In genomic region chr1:226989081-226989747, GRCh38 we compare ENCODE assay signal across 9 cellular contexts. TPM values are rescaled to one million over a fixed set of nuclear protein-coding genes. Genes with fewer than 3 reads are reported as not detected.
DNase-seq lines count a peak whose midpoint lies in the region; ATAC-seq and TF ChIP-seq lines count a peak whose summit lies in the region.
"Had no signal": no experiment of that assay in that cellular context is flagged by ENCODE, and none has a peak within 500 bp of the region (broad histone marks: within the 10 kb centered on the region; RNA-seq: fewer than 3 reads in every experiment).

No MANE protein-coding gene starts in this region.

- WGBS in esophagus muscularis mucosa = 52% methylated on average over 11 of the region's 11 CpGs

- no peaks in the 10 kb centered on the region for H3K9me3 Mint-ChIP-seq in CD4-positive, alpha-beta T cell
- no peaks in the 10 kb centered on the region for H3K9me3 Mint-ChIP-seq in T-cell

- TF ChIP-seq CTCF in CD4-positive, alpha-beta T cell (IDR thresholded peaks at IDR 0.05) = no peak
- TF ChIP-seq CTCF in esophagus muscularis mucosa (IDR thresholded peaks at IDR 0.05) = no peak
- TF ChIP-seq CTCF in gastrocnemius medialis (IDR thresholded peaks at IDR 0.05 in 4 of 5, conservative IDR thresholded peaks at IDR 0.05 in 1 of 5) = no peak

- H3K36me3 ChIP-seq in esophagus muscularis mucosa = peaks cover 19 to 62% (median 44%) of the 10 kb centered on the region in 4 donors
- peaks cover 0 to 36% of the 10 kb centered on the region in 2 donors for H3K36me3 ChIP-seq in gastrocnemius medialis

- no peaks in the 10 kb centered on the region for H3K9me3 ChIP-seq in CD4-positive, alpha-beta T cell (ENCODE audit: control insufficient read depth, low read length)
- H3K9me3 ChIP-seq in esophagus muscularis mucosa = no peaks in the 10 kb centered on the region
- no peaks in the 10 kb centered on the region for H3K9me3 ChIP-seq in gastrocnemius medialis

- ATAC-seq in CD4-positive, alpha-beta T cell (ENCODE audit: poor library complexity) = no peak
- no peak for ATAC-seq in T-cell (replicated peaks in 1 of 4)
- peak; percentile 15 to 23 for ATAC-seq in gastrocnemius medialis
- no peak for ATAC-seq in GM21447 (IDR thresholded peaks at IDR 0.05; ENCODE audit: unreplicated experiment)
- no peak for ATAC-seq in GM21529 (IDR thresholded peaks at IDR 0.05; ENCODE audit: unreplicated experiment)

- no peak for DNase-seq in CD4-positive, alpha-beta T cell
- DNase-seq in T-cell (no peak), esophagus muscularis mucosa (ENCODE audit: extremely low spot score) (peak; percentile 84), gastrocnemius medialis (peak; percentile 11 to 38), mucosa of gallbladder (ENCODE audit: low spot score) (no peak)
- no peak for DNase-seq in NK-92 treated with Interleukin-12 subunit alpha and Interleukin-12 subunit beta, amount 100 ng/mL, for 24 hours (lab: John Stamatoyannopoulos, UW)
- DNase-seq: NCI-H2081 had no signal

- H3K4me1 ChIP-seq in esophagus muscularis mucosa (peaks cover 46 to 58% (median 56%) of the 10 kb centered on the region in 4 donors), gastrocnemius medialis (peaks cover 45 to 56% of the 10 kb centered on the region in 2 donors)

- CTCF ChIA-PET in CD4-positive, alpha-beta T cell (lab: Charles Lee) = no interaction called here
- CTCF ChIA-PET in T-cell (lab: Charles Lee) = no interaction called here

- H3K4me3 ChIP-seq in esophagus muscularis mucosa (no peak overlapping the region), gastrocnemius medialis (no peak overlapping the region)

- in situ Hi-C loops in gastrocnemius medialis (cut with MboI; ENCODE audit: low sequenced_read_pairs in 4 of 4) = no loop called here

- intact Hi-C loops in CD4-positive, alpha-beta T cell (cut with DNase I, micrococcal nuclease) = no loop called here
- intact Hi-C loops in esophagus muscularis mucosa (cut with DNase I) (no loop called here), gastrocnemius medialis (cut with DNase I; ENCODE audit: low total_unique reads) (loop anchor here (10.0 kb wide), 1 partner anchor 326 kb away; the partner anchor contains the start of gene CDC42BPA)

- H3K4me3 Mint-ChIP-seq in CD4-positive, alpha-beta T cell = no peak overlapping the region
- H3K4me3 Mint-ChIP-seq in T-cell = peak overlapping the region in 2 of 3 donors; percentile 3 to 57

- peak overlapping the region; percentile 82 for H3K27ac Mint-ChIP-seq in CD4-positive, alpha-beta T cell
- H3K27ac Mint-ChIP-seq in T-cell = peak overlapping the region; percentile 86

- H3K27me3 ChIP-seq in CD4-positive, alpha-beta T cell (ENCODE audit: control insufficient read depth, insufficient read depth, low read length) = no peaks in the 10 kb centered on the region
- H3K27me3 ChIP-seq in esophagus muscularis mucosa (no peaks in the 10 kb centered on the region), gastrocnemius medialis (no peaks in the 10 kb centered on the region)

- peaks cover 31% of the 10 kb centered on the region for H3K36me3 Mint-ChIP-seq in CD4-positive, alpha-beta T cell (ENCODE audit: low read depth)
- H3K36me3 Mint-ChIP-seq in T-cell = peaks cover 29% of the 10 kb centered on the region

- no peaks in the 10 kb centered on the region for H3K27me3 Mint-ChIP-seq in CD4-positive, alpha-beta T cell
- H3K27me3 Mint-ChIP-seq in T-cell = no peaks in the 10 kb centered on the region

- H3K27ac ChIP-seq in CD4-positive, alpha-beta T cell (ENCODE audit: low read depth, low read length) = no peak overlapping the region
- peak overlapping the region; percentile 67 to 81 (median 72) for H3K27ac ChIP-seq in esophagus muscularis mucosa (replicated peaks in 1 of 4)
- peak overlapping the region; percentile 89 to 99 (median 99) for H3K27ac ChIP-seq in gastrocnemius medialis

- TF ChIP-seq EP300 in esophagus muscularis mucosa (IDR thresholded peaks at IDR 0.05) = no peak

- POLR2A ChIA-PET in CD4-positive, alpha-beta T cell (lab: Charles Lee) = no interaction called here
- POLR2A ChIA-PET in T-cell (lab: Charles Lee) = no interaction called here

- TF ChIP-seq POLR2A in esophagus muscularis mucosa (IDR thresholded peaks at IDR 0.05; ENCODE audit: low read depth) (no peak), gastrocnemius medialis (IDR thresholded peaks at IDR 0.05) (no peak)

- H3K4me1 Mint-ChIP-seq in CD4-positive, alpha-beta T cell (ENCODE audit: low read depth) = peaks cover 27% of the 10 kb centered on the region
- peaks cover 16 to 27% (median 26%) of the 10 kb centered on the region in 3 donors for H3K4me1 Mint-ChIP-seq in T-cell

RNA-seq across cellular contexts. Expression of gene COQ8A, which starts 49.1 kb away (rescaled TPM):
- 10 to 100 TPM; 55.0 to 56.0 TPM for total RNA-seq in CD4-positive, alpha-beta T cell
- total RNA-seq in T-cell = 10 to 100 TPM; 39.7 to 85.9 (median 65.0) TPM
- total RNA-seq in esophagus muscularis mucosa = 100 to 1,000 TPM in 1 of 4 donors, 10 to 100 TPM in 3; 73.1 to 118 (median 80.9) TPM
- 1,000 to 10,000 TPM in 3 of 4 donors, 100 to 1,000 TPM in 1; 950 to 2,403 (median 1,384) TPM for total RNA-seq in gastrocnemius medialis
- 109 TPM for total RNA-seq in mucosa of gallbladder

Comparison
In these comparisons a context has a peak if more than half of its experiments do, and no peak if none do; other contexts are left out.
1. ATAC-seq: peak in gastrocnemius medialis (2 of 2); none in CD4-positive, alpha-beta T cell (single experiment), T-cell (0 of 4), GM21447 (single experiment) and GM21529 (single experiment).
2. DNase-seq: peak in esophagus muscularis mucosa (single experiment) and gastrocnemius medialis (2 of 2); none in CD4-positive, alpha-beta T cell (0 of 10), T-cell (0 of 34), NK-92 treated with Interleukin-12 subunit alpha and Interleukin-12 subunit beta, amount 100 ng/mL, for 24 hours (single experiment) and mucosa of gallbladder (single experiment).